Comparison of ENCODE assay signal across 13 cellular contexts in the genomic region with DNA sequence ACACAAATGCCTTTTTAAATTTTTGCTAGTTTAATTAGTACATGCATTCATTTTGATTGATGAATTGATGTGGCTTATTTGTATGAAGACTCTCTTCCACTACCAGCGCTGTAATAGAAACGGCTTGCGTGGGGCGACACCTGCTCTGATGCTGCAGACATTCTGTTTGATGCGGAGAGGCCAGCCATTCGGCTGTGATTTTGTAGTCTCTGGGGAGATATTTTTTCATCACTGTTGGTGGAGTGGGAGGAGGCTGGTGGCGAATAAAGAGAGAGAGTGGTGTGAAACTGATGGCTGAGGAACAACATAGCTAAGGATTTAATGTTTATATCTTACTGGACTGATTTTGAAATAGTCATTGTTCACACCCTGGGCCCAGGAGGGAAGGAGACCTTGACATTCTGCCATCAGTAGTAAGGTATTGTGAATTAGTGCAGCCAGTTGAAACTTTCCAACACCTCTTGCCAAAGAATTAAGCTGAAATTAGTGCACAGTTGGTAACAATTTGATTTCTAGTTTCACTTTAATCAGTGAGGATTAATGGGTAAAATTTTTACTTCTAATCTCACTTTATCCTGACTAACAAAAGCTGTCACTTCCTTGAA.
DNase-seq lines count a peak whose midpoint lies in the region; ATAC-seq and TF ChIP-seq lines count a peak whose summit lies in the region.
"Had no signal": no experiment of that assay in that cellular context is flagged by ENCODE, and none has a peak within 500 bp of the region (broad histone marks: within the 10 kb centered on the region; RNA-seq: fewer than 3 reads in every experiment).

No MANE protein-coding gene starts in this region.

- intact Hi-C loops in gastrocnemius medialis (cut with DNase I; ENCODE audit: low total_unique reads) = no loop called here

- no peak for DNase-seq in gastrocnemius medialis
- DNase-seq in NCI-H345 (lab: John Stamatoyannopoulos, UW) = no peak
- no peak for DNase-seq in GM23338 (ENCODE audit: low spot score)
- DNase-seq in stimulated activated CD4-positive, alpha-beta T cell treated with anti-CD3 and anti-CD28 coated beads, Interleukin-1b, Interleukin-23, amount 100 ng/mL, for 48 hours = no peak
- no peak for DNase-seq in naive thymus-derived CD8-positive, alpha-beta T cell
- DNase-seq: activated CD8-positive, alpha-beta T cell treated with anti-CD3 and anti-CD28 coated beads, Interleukin-2, amount 10 ng/mL, durations not matched to agents 7 days and 5 days; NCI-H526; stimulated activated CD4-positive, alpha-beta T cell treated with anti-CD3 and anti-CD28 coated beads, Interleukin-15, amount 100 ng/mL, for 24 hours; stomach had no signal

- H3K36me3 Mint-ChIP-seq in brain = no peaks in the 10 kb centered on the region
- no peaks in the 10 kb centered on the region for H3K36me3 Mint-ChIP-seq in GM23338 (ENCODE audit: low read depth)
- no peaks in the 10 kb centered on the region for H3K36me3 Mint-ChIP-seq in naive thymus-derived CD8-positive, alpha-beta T cell

- H3K27me3 ChIP-seq in gastrocnemius medialis (peaks cover 0 to 5% (median 0%) of the 10 kb centered on the region in 3 donors), GM23338 (ENCODE audit: insufficient read depth) (peaks cover 24% of the 10 kb centered on the region)

- H3K4me1 ChIP-seq in gastrocnemius medialis (peaks cover 3 to 6% of the 10 kb centered on the region in 2 donors), GM23338 (ENCODE audit: insufficient read depth) (peaks cover 18% of the 10 kb centered on the region; the same call in 1 of the 2 replicates)

- TF ChIP-seq POLR2A in gastrocnemius medialis (IDR thresholded peaks at IDR 0.05) = no peak

- H3K9me3 Mint-ChIP-seq in brain (peaks cover 0 to 2% (median 0%) of the 10 kb centered on the region in 5 experiments), GM23338 (no peaks in the 10 kb centered on the region)
- H3K9me3 Mint-ChIP-seq in naive thymus-derived CD8-positive, alpha-beta T cell = no peaks in the 10 kb centered on the region

- H3K4me3 Mint-ChIP-seq in brain (peak overlapping the region in 4 of 5 experiments; percentile 5 to 45 (median 12)), GM23338 (no peak overlapping the region)
- H3K4me3 Mint-ChIP-seq in naive thymus-derived CD8-positive, alpha-beta T cell = peak overlapping the region in 1 of 10 donors; percentile 22
- H3K4me3 Mint-ChIP-seq: activated CD8-positive, alpha-beta T cell treated with anti-CD3 and anti-CD28 coated beads, Interleukin-2, amount 10 ng/mL, durations not matched to agents 7 days and 5 days had no signal

- no peaks in the 10 kb centered on the region for H3K9me3 ChIP-seq in gastrocnemius medialis
- H3K9me3 ChIP-seq: stomach had no signal

- ATAC-seq in GM21360 (IDR thresholded peaks at IDR 0.05; ENCODE audit: unreplicated experiment) (peak; percentile 43), HG03520 (IDR thresholded peaks at IDR 0.05; ENCODE audit: unreplicated experiment) (peak; percentile 27), gastrocnemius medialis (no peak), GM23338 (no peak)
- no peak for ATAC-seq in naive thymus-derived CD8-positive, alpha-beta T cell
- ATAC-seq: activated CD8-positive, alpha-beta T cell treated with anti-CD3 and anti-CD28 coated beads, Interleukin-2, amount 10 ng/mL, durations not matched to agents 7 days and 5 days had no signal

- H3K27ac ChIP-seq in gastrocnemius medialis = peak overlapping the region in 3 of 4 donors; percentile 9 to 55 (median 39)
- H3K27ac ChIP-seq in GM23338 (ENCODE audit: low read depth) = no peak overlapping the region

- no peak overlapping the region for H2AFZ ChIP-seq in GM23338

- no peak overlapping the region for H3K4me2 ChIP-seq in GM23338

- H3K27ac Mint-ChIP-seq in brain = peak overlapping the region; percentile 7 to 89 (median 36)
- H3K27ac Mint-ChIP-seq in GM23338 = no peak overlapping the region
- H3K27ac Mint-ChIP-seq in naive thymus-derived CD8-positive, alpha-beta T cell = no peak overlapping the region
- H3K27ac Mint-ChIP-seq: activated CD8-positive, alpha-beta T cell treated with anti-CD3 and anti-CD28 coated beads, Interleukin-2, amount 10 ng/mL, durations not matched to agents 7 days and 5 days had no signal

- H3K79me2 ChIP-seq in GM23338 (replicated peaks; ENCODE audit: insufficient read depth) = no peaks in the 10 kb centered on the region

- H3K27me3 Mint-ChIP-seq in brain (peaks cover 6% of the 10 kb centered on the region), GM23338 (ENCODE audit: insufficient read depth, low read depth, poor library complexity) (peaks cover 16% of the 10 kb centered on the region)
- H3K27me3 Mint-ChIP-seq in naive thymus-derived CD8-positive, alpha-beta T cell = peaks cover 7 to 28% (median 20%) of the 10 kb centered on the region in 5 donors

- 0 out of 2 replicates have a peak, but pooled peaks cover 4% of the 10 kb centered on the region for H3F3A ChIP-seq in GM23338 (replicated peaks; ENCODE audit: low read depth)

- no peaks in the 10 kb centered on the region for H4K20me1 ChIP-seq in GM23338 (replicated peaks; ENCODE audit: insufficient read depth)

- no peak overlapping the region for H3K4me3 ChIP-seq in gastrocnemius medialis
- H3K4me3 ChIP-seq in GM23338 = no peak overlapping the region
- H3K4me3 ChIP-seq: dorsolateral prefrontal cortex, stomach had no signal

- in situ Hi-C loops in gastrocnemius medialis (cut with MboI; ENCODE audit: low sequenced_read_pairs in 4 of 4) = no loop called here

- POLR2A ChIA-PET in naive thymus-derived CD8-positive, alpha-beta T cell (lab: Charles Lee) = no interaction called here

- H3K4me1 Mint-ChIP-seq in brain (peaks cover 94% of the 10 kb centered on the region), GM23338 (peaks cover 20% of the 10 kb centered on the region)
- peaks cover 2 to 30% (median 9%) of the 10 kb centered on the region in 4 donors for H3K4me1 Mint-ChIP-seq in naive thymus-derived CD8-positive, alpha-beta T cell

- H3K9me2 ChIP-seq in GM23338 (ENCODE audit: insufficient read depth) = no peaks in the 10 kb centered on the region

- TF ChIP-seq CTCF in brain (conservative IDR thresholded peaks at IDR 0.05) = no peak
- no peak for TF ChIP-seq CTCF in gastrocnemius medialis (IDR thresholded peaks at IDR 0.05 in 4 of 5, conservative IDR thresholded peaks at IDR 0.05 in 1 of 5)
- no peak for TF ChIP-seq CTCF in GM23338 (conservative IDR thresholded peaks at IDR 0.05; ENCODE audit: low read depth in 2 of 2)

- no peaks in the 10 kb centered on the region for H3K36me3 ChIP-seq in gastrocnemius medialis
- H3K36me3 ChIP-seq in GM23338 (ENCODE audit: insufficient read depth) = no peaks in the 10 kb centered on the region
- H3K36me3 ChIP-seq: stomach had no signal

TF ChIP-seq in GM23338, 12 proteins besides CTCF, POLR2A, EP300 and RAD21:
- no peak for TF ChIP-seq JUNB (IDR thresholded peaks at IDR 0.05; ENCODE audit: unreplicated experiment)
- TF ChIP-seq POLR2AphosphoS5 (IDR thresholded peaks at IDR 0.05; ENCODE audit: low read depth) = no peak
- TF ChIP-seq, protein P1, sequence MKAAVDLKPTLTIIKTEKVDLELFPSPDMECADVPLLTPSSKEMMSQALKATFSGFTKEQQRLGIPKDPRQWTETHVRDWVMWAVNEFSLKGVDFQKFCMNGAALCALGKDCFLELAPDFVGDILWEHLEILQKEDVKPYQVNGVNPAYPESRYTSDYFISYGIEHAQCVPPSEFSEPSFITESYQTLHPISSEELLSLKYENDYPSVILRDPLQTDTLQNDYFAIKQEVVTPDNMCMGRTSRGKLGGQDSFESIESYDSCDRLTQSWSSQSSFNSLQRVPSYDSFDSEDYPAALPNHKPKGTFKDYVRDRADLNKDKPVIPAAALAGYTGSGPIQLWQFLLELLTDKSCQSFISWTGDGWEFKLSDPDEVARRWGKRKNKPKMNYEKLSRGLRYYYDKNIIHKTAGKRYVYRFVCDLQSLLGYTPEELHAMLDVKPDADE (IDR thresholded peaks at IDR 0.05) = no peak

Comparison
In these comparisons a context has a peak if more than half of its experiments do, and no peak if none do; other contexts are left out.
1. ATAC-seq: peak in GM21360 (single experiment) and HG03520 (single experiment); none in gastrocnemius medialis (0 of 2), GM23338 (single experiment) and naive thymus-derived CD8-positive, alpha-beta T cell (0 of 2).
2. H3K27ac Mint-ChIP-seq: peak in brain (5 of 5); none in GM23338 (single experiment) and naive thymus-derived CD8-positive, alpha-beta T cell (0 of 10).